Comparison of ENCODE assay signal across 22 cellular contexts in the genomic region with DNA sequence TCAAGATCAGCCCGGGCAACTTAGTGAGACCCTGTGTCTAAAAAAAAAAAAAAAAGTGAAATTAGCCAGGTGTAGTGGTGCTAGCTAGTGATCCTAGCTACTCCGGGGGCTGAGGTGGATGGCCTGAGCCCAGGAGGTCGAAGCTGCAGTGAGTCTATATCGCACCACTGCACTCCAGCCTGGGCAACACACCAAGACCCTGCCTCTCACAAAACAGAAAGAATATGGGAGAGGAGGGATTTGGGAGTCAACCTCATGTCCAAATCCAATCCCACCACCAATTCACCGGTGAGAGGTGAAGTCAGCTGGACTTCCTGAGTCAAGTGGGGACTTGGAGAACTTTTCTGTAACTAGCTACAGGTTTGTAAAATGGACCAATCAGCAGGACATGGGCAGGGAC.
DNase-seq lines count a peak whose midpoint lies in the region; ATAC-seq and TF ChIP-seq lines count a peak whose summit lies in the region.
"Had no signal": no experiment of that assay in that cellular context is flagged by ENCODE, and none has a peak within 500 bp of the region (broad histone marks: within the 10 kb centered on the region; RNA-seq: fewer than 3 reads in every experiment).

No MANE protein-coding gene starts in this region.

- H3K9me3 ChIP-seq in HUES48 (ENCODE audit: control insufficient read depth, insufficient read depth, low read length): no peaks in the 10 kb centered on the region
- peaks cover 6% of the 10 kb centered on the region for H3K9me3 ChIP-seq in iPS-18a (ENCODE audit: control insufficient read depth, low read depth, low read length)
- H3K9me3 ChIP-seq in trophoblast cell (ENCODE audit: insufficient read depth, low read depth, low read length): no peaks in the 10 kb centered on the region
- H3K9me3 ChIP-seq: BLaER1, MG63, SK-N-SH had no signal

- H3K27ac ChIP-seq in HUES48 (ENCODE audit: low read depth, low read length) (peak overlapping the region; percentile 77), iPS-18a (ENCODE audit: low read length) (peak overlapping the region; percentile 60), trophoblast cell (ENCODE audit: low read depth, low read length) (peak overlapping the region; percentile 86)
- H3K27ac ChIP-seq: BLaER1, GM23248 had no signal

- H3K4me1 ChIP-seq in HUES48 (ENCODE audit: control insufficient read depth, insufficient read depth, low read length) (peaks cover 66% of the 10 kb centered on the region), iPS-18a (ENCODE audit: control insufficient read depth, low read depth, low read length) (peaks cover 65% of the 10 kb centered on the region), trophoblast cell (ENCODE audit: control insufficient read depth in 1 of 2, insufficient read depth in 2 of 2, low read length in 2 of 2) (peaks cover 21 to 35% of the 10 kb centered on the region in 2 experiments)
- H3K4me1 ChIP-seq: BLaER1 had no signal

- H2AK5ac ChIP-seq in trophoblast cell (ENCODE audit: low read length): peak overlapping the region; percentile 79

- H3K9ac ChIP-seq in HUES48 (ENCODE audit: low read depth, low read length) (peak overlapping the region; percentile 56), iPS-18a (ENCODE audit: low read length) (peak overlapping the region; percentile 24), trophoblast cell (ENCODE audit: low read length) (no peak overlapping the region)
- H3K9ac ChIP-seq: BLaER1, GM23248, SK-N-SH had no signal

- H3K36me3 ChIP-seq in HUES48 (ENCODE audit: control insufficient read depth, insufficient read depth, low read length) (no peaks in the 10 kb centered on the region), iPS-18a (ENCODE audit: control insufficient read depth, low read depth, low read length) (no peaks in the 10 kb centered on the region), trophoblast cell (ENCODE audit: control insufficient read depth in 1 of 2, insufficient read depth in 2 of 2, low read length in 2 of 2) (no peaks in the 10 kb centered on the region)
- H3K36me3 ChIP-seq: BLaER1, MG63 had no signal

- peaks cover 36% of the 10 kb centered on the region for H3K36me3 Mint-ChIP-seq in WTC11
- H3K36me3 Mint-ChIP-seq: CD4-positive, CD25-positive, alpha-beta regulatory T cell had no signal

- no CpG with 5 or more reads among the region's 5 CpGs for WGBS in trophoblast cell (ENCODE audit: extremely low coverage, insufficient coverage, insufficient read length)

- peak overlapping the region; percentile 48 for H3K4me3 Mint-ChIP-seq in WTC11
- H3K4me3 Mint-ChIP-seq: CD4-positive, CD25-positive, alpha-beta regulatory T cell had no signal

- H3K4me1 Mint-ChIP-seq in WTC11: peaks cover 91% of the 10 kb centered on the region
- H3K4me1 Mint-ChIP-seq: CD4-positive, CD25-positive, alpha-beta regulatory T cell had no signal

- H2BK12ac ChIP-seq in trophoblast cell (ENCODE audit: low read length): peak overlapping the region; percentile 94

- no peak overlapping the region for H3K4me2 ChIP-seq in trophoblast cell (ENCODE audit: low read length)
- H3K4me2 ChIP-seq: BLaER1, SK-N-SH had no signal

- H4K91ac ChIP-seq in trophoblast cell (ENCODE audit: low read depth, low read length): peak overlapping the region; percentile 98

- peak overlapping the region; percentile 86 for H3K14ac ChIP-seq in trophoblast cell (ENCODE audit: low read length)

- H2BK120ac ChIP-seq in trophoblast cell (ENCODE audit: insufficient read depth, low read length, poor library complexity): peak overlapping the region; percentile 94

- DNase-seq in WTC11 (ENCODE audit: low spot score): no peak
- no peak for DNase-seq in trophoblast cell
- no peak for DNase-seq in GM19238 (ENCODE audit: insufficient read length, low spot score)
- no peak for DNase-seq in activated CD8-positive, alpha-beta memory T cell treated with anti-CD3 and anti-CD28 coated beads for 24 hours
- DNase-seq: CD4-positive, CD25-positive, alpha-beta regulatory T cell; DMS153; DND-41; HCEC 1CT; KG1; MG63; NCI-H1105 treated with DMSO at 0.1 percent for 48 hours; NCI-H146; NCI-H1930; NCI-H2107; NCI-H524; NCI-H748 treated with DMSO at 0.1 percent for 48 hours; SK-N-SH had no signal

- peaks cover 6% of the 10 kb centered on the region; the same call in 1 of the 2 replicates for H3K9me3 Mint-ChIP-seq in WTC11

- H4K12ac ChIP-seq in trophoblast cell (ENCODE audit: low read depth, low read length): no peak overlapping the region

- no peak for TF ChIP-seq CTCF in WTC11 (IDR thresholded peaks at IDR 0.05)

- H3K79me2 ChIP-seq in trophoblast cell (ENCODE audit: control insufficient read depth, insufficient read depth, low read length, poor library complexity): peaks cover 4% of the 10 kb centered on the region

- peak overlapping the region; percentile 50 for H2AFZ ChIP-seq in trophoblast cell (ENCODE audit: insufficient read depth, low read length, poor library complexity)
- H2AFZ ChIP-seq: GM23248 had no signal

- peak overlapping the region; percentile 78 for H3K4ac ChIP-seq in trophoblast cell (ENCODE audit: low read depth, low read length)

- H3K79me1 ChIP-seq in trophoblast cell (ENCODE audit: low read length): peaks cover 51% of the 10 kb centered on the region

- H3K27me3 ChIP-seq in HUES48 (ENCODE audit: control insufficient read depth, insufficient read depth, low read length) (peaks cover 19% of the 10 kb centered on the region), iPS-18a (ENCODE audit: control insufficient read depth, insufficient read depth, low read length) (no peaks in the 10 kb centered on the region), trophoblast cell (ENCODE audit: insufficient read depth, low read length) (no peaks in the 10 kb centered on the region)
- H3K27me3 ChIP-seq: BLaER1, MG63 had no signal

- H3K23ac ChIP-seq in trophoblast cell (ENCODE audit: low read length): no peak overlapping the region

- peak overlapping the region; percentile 25 for H4K8ac ChIP-seq in trophoblast cell (ENCODE audit: low read depth, low read length)

- CTCF ChIA-PET in WTC11 (lab: Charles Lee): interaction anchor here (0.6 to 4.2 kb wide), 12 partner anchors 10 to 123 kb away, joined by 3 to 38 read pairs (median 4); no protein-coding TSS in a partner anchor

- ATAC-seq in WTC11 (peak; percentile 13), HG03521 (IDR thresholded peaks at IDR 0.05; ENCODE audit: unreplicated experiment) (no peak)

- POLR2A ChIA-PET in WTC11 (lab: Charles Lee): interaction anchor here (0.8 to 1.7 kb wide), 8 partner anchors 8 to 99 kb away, joined by 3 to 8 read pairs (median 4); a partner anchor contains a TSS

- H3K4me3 ChIP-seq in HUES48 (ENCODE audit: low read depth, low read length) (no peak overlapping the region), iPS-18a (ENCODE audit: low read length) (peak overlapping the region; percentile 34), trophoblast cell (ENCODE audit: low read depth, low read length) (no peak overlapping the region)
- H3K4me3 ChIP-seq: BLaER1, GM23248, MG63 had no signal

- peak overlapping the region; percentile 33 for H3K18ac ChIP-seq in trophoblast cell (ENCODE audit: low read length)

- peaks cover 31% of the 10 kb centered on the region for H3K27me3 Mint-ChIP-seq in WTC11 (ENCODE audit: low read depth)

- peak overlapping the region; percentile 97 for H3K27ac Mint-ChIP-seq in WTC11

- peak overlapping the region; percentile 93 for H2BK5ac ChIP-seq in trophoblast cell (ENCODE audit: low read depth, low read length, poor library complexity)

TF ChIP-seq in WTC11, 78 proteins besides CTCF, POLR2A, EP300 and RAD21 (continues in another document):
- 0 out of 2 replicates have a peak, but pooled peaks have one; percentile 20 for TF ChIP-seq NFYB (CRISPR knock-in tag; conservative IDR thresholded peaks at IDR 0.05; ENCODE audit: low read depth)
- TF ChIP-seq, protein P1, sequence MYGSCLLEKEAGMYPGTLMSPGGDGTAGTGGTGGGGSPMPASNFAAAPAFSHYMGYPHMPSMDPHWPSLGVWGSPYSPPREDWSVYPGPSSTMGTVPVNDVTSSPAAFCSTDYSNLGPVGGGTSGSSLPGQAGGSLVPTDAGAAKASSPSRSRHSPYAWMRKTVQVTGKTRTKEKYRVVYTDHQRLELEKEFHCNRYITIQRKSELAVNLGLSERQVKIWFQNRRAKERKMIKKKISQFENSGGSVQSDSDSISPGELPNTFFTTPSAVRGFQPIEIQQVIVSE (CRISPR knock-in tag; IDR thresholded peaks at IDR 0.05; ENCODE audit: borderline replicate concordance): no peak
- TF ChIP-seq, protein P2, sequence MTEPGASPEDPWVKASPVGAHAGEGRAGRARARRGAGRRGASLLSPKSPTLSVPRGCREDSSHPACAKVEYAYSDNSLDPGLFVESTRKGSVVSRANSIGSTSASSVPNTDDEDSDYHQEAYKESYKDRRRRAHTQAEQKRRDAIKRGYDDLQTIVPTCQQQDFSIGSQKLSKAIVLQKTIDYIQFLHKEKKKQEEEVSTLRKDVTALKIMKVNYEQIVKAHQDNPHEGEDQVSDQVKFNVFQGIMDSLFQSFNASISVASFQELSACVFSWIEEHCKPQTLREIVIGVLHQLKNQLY (CRISPR knock-in tag; IDR thresholded peaks at IDR 0.05): no peak
- no peak for TF ChIP-seq MXD4 (CRISPR knock-in tag; IDR thresholded peaks at IDR 0.05; ENCODE audit: borderline replicate concordance)
- no peak for TF ChIP-seq CREM (CRISPR knock-in tag; IDR thresholded peaks at IDR 0.05)
- TF ChIP-seq ZNF121 (CRISPR knock-in tag; IDR thresholded peaks at IDR 0.05): peak; percentile 98
- TF ChIP-seq, protein P3, sequence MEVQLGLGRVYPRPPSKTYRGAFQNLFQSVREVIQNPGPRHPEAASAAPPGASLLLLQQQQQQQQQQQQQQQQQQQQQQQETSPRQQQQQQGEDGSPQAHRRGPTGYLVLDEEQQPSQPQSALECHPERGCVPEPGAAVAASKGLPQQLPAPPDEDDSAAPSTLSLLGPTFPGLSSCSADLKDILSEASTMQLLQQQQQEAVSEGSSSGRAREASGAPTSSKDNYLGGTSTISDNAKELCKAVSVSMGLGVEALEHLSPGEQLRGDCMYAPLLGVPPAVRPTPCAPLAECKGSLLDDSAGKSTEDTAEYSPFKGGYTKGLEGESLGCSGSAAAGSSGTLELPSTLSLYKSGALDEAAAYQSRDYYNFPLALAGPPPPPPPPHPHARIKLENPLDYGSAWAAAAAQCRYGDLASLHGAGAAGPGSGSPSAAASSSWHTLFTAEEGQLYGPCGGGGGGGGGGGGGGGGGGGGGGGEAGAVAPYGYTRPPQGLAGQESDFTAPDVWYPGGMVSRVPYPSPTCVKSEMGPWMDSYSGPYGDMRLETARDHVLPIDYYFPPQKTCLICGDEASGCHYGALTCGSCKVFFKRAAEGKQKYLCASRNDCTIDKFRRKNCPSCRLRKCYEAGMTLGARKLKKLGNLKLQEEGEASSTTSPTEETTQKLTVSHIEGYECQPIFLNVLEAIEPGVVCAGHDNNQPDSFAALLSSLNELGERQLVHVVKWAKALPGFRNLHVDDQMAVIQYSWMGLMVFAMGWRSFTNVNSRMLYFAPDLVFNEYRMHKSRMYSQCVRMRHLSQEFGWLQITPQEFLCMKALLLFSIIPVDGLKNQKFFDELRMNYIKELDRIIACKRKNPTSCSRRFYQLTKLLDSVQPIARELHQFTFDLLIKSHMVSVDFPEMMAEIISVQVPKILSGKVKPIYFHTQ (CRISPR knock-in tag; IDR thresholded peaks at IDR 0.05): no peak
